ENCODE assay signal across 8 cellular contexts in genomic region chr6:41707565-41708200, GRCh38.
A peak's percentile ranks its signal among the peaks of the same experiment; 100 is the strongest.
DNase-seq lines count a peak whose midpoint lies in the region; ATAC-seq lines count a peak whose summit lies in the region.

No MANE protein-coding gene starts in this region.

- ATAC-seq in HG03039 (IDR thresholded peaks at IDR 0.05; ENCODE audit: unreplicated experiment) = no peak

- peak; percentile 40 for DNase-seq in KG1 (lab: John Stamatoyannopoulos, UW)
- peak; percentile 34 to 51 for DNase-seq in activated CD4-positive, alpha-beta T cell treated with anti-CD3 and anti-CD28 coated beads, Interleukin-2, amount 50 U/mL, for 48 hours
- no peak for DNase-seq in epithelial cell of prostate (ENCODE audit: low read depth, low spot score)
- peak in 2 of 3 experiments; percentile 5 to 26 for DNase-seq in stimulated activated CD4-positive, alpha-beta T cell treated with anti-CD3 and anti-CD28 coated beads, TNF-alpha, amount 100 ng/mL, for 4 hours (ENCODE audit: low read depth in 3 of 3)
- no peak for DNase-seq in NK-92 (lab: John Stamatoyannopoulos, UW; ENCODE audit: unreplicated experiment)
- DNase-seq in NCI-H82 treated with DMSO at 0.1 percent for 48 hours (lab: John Stamatoyannopoulos, UW; ENCODE audit: unreplicated experiment) = no peak
- no peak for DNase-seq in SW480 (ENCODE audit: low spot score)

- H3K27ac ChIP-seq in epithelial cell of prostate = peak overlapping the region; percentile 56

Comparison
In these comparisons a context has a peak if more than half of its experiments do, and no peak if none do; other contexts are left out.
1. DNase-seq: peak in KG1 (single experiment), activated CD4-positive, alpha-beta T cell treated with anti-CD3 and anti-CD28 coated beads, Interleukin-2, amount 50 U/mL, for 48 hours (2 of 2) and stimulated activated CD4-positive, alpha-beta T cell treated with anti-CD3 and anti-CD28 coated beads, TNF-alpha, amount 100 ng/mL, for 4 hours (2 of 3); none in epithelial cell of prostate (single experiment), NK-92 (single experiment), NCI-H82 treated with DMSO at 0.1 percent for 48 hours (single experiment) and SW480 (single experiment).